Comparison of ENCODE assay signal across 18 cellular contexts in the genomic region with DNA sequence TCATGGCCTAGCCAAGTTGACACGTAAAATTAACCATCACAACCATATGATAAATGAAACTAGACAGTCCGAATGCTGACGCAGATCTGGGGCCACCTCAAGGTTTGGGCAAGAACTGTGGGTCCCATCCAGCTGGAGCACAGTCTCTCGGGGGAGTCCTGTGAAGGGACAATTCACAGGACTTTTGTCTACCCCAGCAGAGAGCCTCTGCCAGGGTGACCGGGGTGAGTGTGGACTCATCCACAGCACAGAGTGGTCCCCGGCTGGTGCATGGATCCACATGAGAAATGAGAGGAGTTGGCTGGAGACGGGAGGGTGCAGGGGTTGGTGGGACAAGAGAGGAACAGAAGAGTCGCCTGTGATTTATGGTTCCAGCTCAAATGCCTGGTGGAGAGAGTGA. TPM values are rescaled to one million over a fixed set of nuclear protein-coding genes. Genes with fewer than 3 reads are reported as not detected.
DNase-seq lines count a peak whose midpoint lies in the region; ATAC-seq and TF ChIP-seq lines count a peak whose summit lies in the region.
"Had no signal": no experiment of that assay in that cellular context is flagged by ENCODE, and none has a peak within 500 bp of the region (broad histone marks: within the 10 kb centered on the region; RNA-seq: fewer than 3 reads in every experiment).

No MANE protein-coding gene starts in this region.

- H3K4me3 ChIP-seq in right atrium auricular region, result no peak overlapping the region
- H3K4me3 ChIP-seq in endodermal cell (ENCODE audit: low read length), result no peak overlapping the region
- no peak overlapping the region for H3K4me3 ChIP-seq in suprapubic skin
- H3K4me3 ChIP-seq: GM23338 had no signal

- no peak for TF ChIP-seq POLR2A in suprapubic skin (IDR thresholded peaks at IDR 0.05)

- H3K36me3 ChIP-seq in right atrium auricular region (no peaks in the 10 kb centered on the region), endodermal cell (ENCODE audit: control insufficient read depth, insufficient read depth, low read length) (no peaks in the 10 kb centered on the region), suprapubic skin (no peaks in the 10 kb centered on the region)

- H3K4me1 ChIP-seq in right atrium auricular region (no peaks in the 10 kb centered on the region), endodermal cell (ENCODE audit: control insufficient read depth, insufficient read depth, low read length) (no peaks in the 10 kb centered on the region), suprapubic skin (peaks cover 3% of the 10 kb centered on the region)

- H3K27me3 Mint-ChIP-seq in endodermal cell (ENCODE audit: insufficient read depth) (peaks cover 21% of the 10 kb centered on the region), osteocyte (ENCODE audit: unreplicated experiment) (peaks cover 21% of the 10 kb centered on the region)

- WGBS in endodermal cell (ENCODE audit: insufficient coverage in 1 of 2, insufficient read length in 1 of 2), 2 experiments, result 88 to 90% methylated on average over 8 of the region's 8 CpGs
- 91% methylated on average over 8 of the region's 8 CpGs for WGBS in suprapubic skin

- no peak overlapping the region for H3K27ac ChIP-seq in right atrium auricular region
- no peak overlapping the region for H3K27ac ChIP-seq in endodermal cell (ENCODE audit: low read depth, low read length)
- no peak overlapping the region for H3K27ac ChIP-seq in suprapubic skin

- no peaks in the 10 kb centered on the region for H3K27me3 ChIP-seq in right atrium auricular region
- H3K27me3 ChIP-seq in endodermal cell (ENCODE audit: control insufficient read depth, insufficient read depth, low read length, poor library complexity, severe bottlenecking), result peaks cover 21% of the 10 kb centered on the region
- peaks cover 22% of the 10 kb centered on the region for H3K27me3 ChIP-seq in suprapubic skin

- no peak overlapping the region for H3K9ac ChIP-seq in endodermal cell (ENCODE audit: extremely low read depth, low read length, poor library complexity, severe bottlenecking)

- H3K9me3 ChIP-seq in right atrium auricular region (peaks cover 0 to 6% of the 10 kb centered on the region in 2 donors), endodermal cell (ENCODE audit: control insufficient read depth, low read length) (no peaks in the 10 kb centered on the region), suprapubic skin (no peaks in the 10 kb centered on the region)

- H3K9me3 Mint-ChIP-seq in endodermal cell (peaks cover 3% of the 10 kb centered on the region), osteocyte (ENCODE audit: unreplicated experiment) (no peaks in the 10 kb centered on the region)
- H3K9me3 Mint-ChIP-seq: CD4-positive, alpha-beta memory T cell had no signal

- H3K27ac Mint-ChIP-seq in endodermal cell (no peak overlapping the region), osteocyte (ENCODE audit: unreplicated experiment) (no peak overlapping the region)
- H3K27ac Mint-ChIP-seq: CD4-positive, alpha-beta memory T cell; GM23338 had no signal

- no peak overlapping the region for H3K4me3 Mint-ChIP-seq in endodermal cell
- H3K4me3 Mint-ChIP-seq in osteocyte (ENCODE audit: unreplicated experiment), result no peak overlapping the region
- H3K4me3 Mint-ChIP-seq: CD4-positive, alpha-beta memory T cell; GM23338 had no signal

- no peak for TF ChIP-seq CTCF in right atrium auricular region (IDR thresholded peaks at IDR 0.05)
- no peak for TF ChIP-seq CTCF in endodermal cell (conservative IDR thresholded peaks at IDR 0.05)
- no peak for TF ChIP-seq CTCF in osteocyte (IDR thresholded peaks at IDR 0.05)
- no peak for TF ChIP-seq CTCF in suprapubic skin (IDR thresholded peaks at IDR 0.05)

- TF ChIP-seq EP300 in suprapubic skin (IDR thresholded peaks at IDR 0.05), result no peak

- H3K4me1 Mint-ChIP-seq in endodermal cell, result no peaks in the 10 kb centered on the region
- no peaks in the 10 kb centered on the region for H3K4me1 Mint-ChIP-seq in osteocyte (ENCODE audit: unreplicated experiment)
- H3K4me1 Mint-ChIP-seq: GM23338 had no signal

- DNase-seq in right atrium auricular region (ENCODE audit: low spot score) (peak; percentile 30), left cardiac atrium (no peak), endodermal cell (peak; percentile 16), osteocyte (ENCODE audit: extremely low spot score, unreplicated experiment) (peak; percentile 74), suprapubic skin (ENCODE audit: low spot score in 2 of 2) (no peak), GOT3 (lab: John Stamatoyannopoulos, UW) (no peak)
- DNase-seq: Calu3; CD4-positive, alpha-beta memory T cell; COR-L47; DMS53; DMS79 treated with DMSO at 0.1 percent for 48 hours; GF-D8; H7; HCEC 1CT had no signal

- ATAC-seq in left cardiac atrium, result no peak
- ATAC-seq in HG02623 (IDR thresholded peaks at IDR 0.05; ENCODE audit: unreplicated experiment), result no peak
- ATAC-seq: GM23338 had no signal

- H3K36me3 Mint-ChIP-seq in endodermal cell (ENCODE audit: low read depth), result no peaks in the 10 kb centered on the region
- H3K36me3 Mint-ChIP-seq in osteocyte (ENCODE audit: unreplicated experiment), result no peaks in the 10 kb centered on the region

- intact Hi-C loops in left cardiac atrium (cut with DNase I), result no loop called here

RNA-seq across cellular contexts. Expression of gene MED10, which starts 17.7 kb away (rescaled TPM):
- total RNA-seq in right atrium auricular region (10 to 100 TPM; 14.2 to 17.4 TPM), left cardiac atrium (10 to 100 TPM; 24.4 to 24.5 TPM), endodermal cell (10 to 100 TPM; 22.1 to 28.6 TPM), osteocyte (28.2 and 31.0 TPM in 2 replicates), suprapubic skin (10 to 100 TPM; 20.1 to 38.8 (median 32.5) TPM)
- 32.9 TPM for polyA plus RNA-seq in endodermal cell (2013, experiment 1 of 2)
- polyA plus RNA-seq in endodermal cell (2013, experiment 2 of 2), result 28.4 TPM

RNA-seq across cellular contexts. Expression of gene UBE2QL1, which starts 52.6 kb away (rescaled TPM):
- total RNA-seq in right atrium auricular region, result 10 to 100 TPM in 1 of 2 donors, 1 to 10 TPM in 1; 9.1 to 10.8 TPM
- 1 to 10 TPM; 5.6 to 7.8 TPM for total RNA-seq in left cardiac atrium
- total RNA-seq in endodermal cell, result under 1 TPM in 1 of 2 donors, not detected in 1; 0.11 TPM
- polyA plus RNA-seq in endodermal cell (2013, experiment 1 of 2), result 5.6 TPM
- polyA plus RNA-seq in endodermal cell (2013, experiment 2 of 2), result 5.7 TPM
- not detected in 2 replicates for total RNA-seq in osteocyte
- 1 to 10 TPM; 1.1 to 5.0 (median 3.2) TPM for total RNA-seq in suprapubic skin
- total RNA-seq: Calu3; CD4-positive, alpha-beta memory T cell; G401 had no signal
- polyA plus RNA-seq: BJ; CD4-positive, alpha-beta memory T cell had no signal

Comparison
In these comparisons a context has a peak if more than half of its experiments do, and no peak if none do; other contexts are left out.
1. DNase-seq: peak in right atrium auricular region (single experiment), endodermal cell (single experiment) and osteocyte (single experiment); none in left cardiac atrium (single experiment), suprapubic skin (0 of 2) and GOT3 (single experiment).